16 cellular contexts compared by ENCODE assay signal in genomic region chr22:20868225-20868944, GRCh38. TPM values are rescaled to one million over a fixed set of nuclear protein-coding genes. Genes with fewer than 3 reads are reported as not detected.
A peak's percentile ranks its signal among the peaks of the same experiment; 100 is the strongest.
DNase-seq lines count a peak whose midpoint lies in the region; ATAC-seq and TF ChIP-seq lines count a peak whose summit lies in the region.
"Had no signal": no experiment of that assay in that cellular context is flagged by ENCODE, and none has a peak within 500 bp of the region (broad histone marks: within the 10 kb centered on the region; RNA-seq: fewer than 3 reads in every experiment).

No MANE protein-coding gene starts in this region.

- H3K27ac ChIP-seq in left ventricle myocardium inferior (replicated peaks) = peak overlapping the region; percentile 82
- H3K27ac ChIP-seq in neuronal stem cell (replicated peaks; ENCODE audit: low read length) = no peak overlapping the region
- H3K27ac ChIP-seq in SJCRH30 = no peak overlapping the region

- no peak overlapping the region for H3K14ac ChIP-seq in neuronal stem cell (ENCODE audit: low read length)

- no CpG with 5 or more reads among the region's 5 CpGs for WGBS in neuronal stem cell (ENCODE audit: extremely low coverage in 2 of 2, insufficient read length in 2 of 2, insufficient replicate concordance in 1 of 2), 2 donors

- no peak overlapping the region for H2BK15ac ChIP-seq in neuronal stem cell (ENCODE audit: low read length)

- no peak overlapping the region for H2BK12ac ChIP-seq in neuronal stem cell (ENCODE audit: low read length)

- no peak overlapping the region for H2BK5ac ChIP-seq in neuronal stem cell (ENCODE audit: low read length)

- peak overlapping the region; percentile 31 for H3K9ac ChIP-seq in neuronal stem cell (ENCODE audit: low read depth, low read length, poor library complexity)

- no peak for ATAC-seq in Right ventricle myocardium inferior
- ATAC-seq in GM18867 (IDR thresholded peaks at IDR 0.05; ENCODE audit: unreplicated experiment) = no peak
- ATAC-seq in GM21737 (IDR thresholded peaks at IDR 0.05; ENCODE audit: unreplicated experiment) = no peak
- no peak for ATAC-seq in HG02678 (IDR thresholded peaks at IDR 0.05; ENCODE audit: unreplicated experiment)
- ATAC-seq: activated T-cell treated with anti-CD3 and anti-CD28 coated beads, Interleukin-2, amount 50 U/mL, for 4 hours; Panc1; T-cell had no signal

- no peaks in the 10 kb centered on the region for H3K79me1 ChIP-seq in neuronal stem cell (ENCODE audit: low read depth, low read length)

- H3K4me2 ChIP-seq in neuronal stem cell (ENCODE audit: insufficient read depth, low read length, poor library complexity, severe bottlenecking) = no peak overlapping the region

- H4K91ac ChIP-seq in neuronal stem cell (ENCODE audit: low read depth, low read length, poor library complexity) = no peak overlapping the region

- H3K27me3 ChIP-seq in left ventricle myocardium inferior (ENCODE audit: low read depth) (no peaks in the 10 kb centered on the region), neuronal stem cell (ENCODE audit: control insufficient read depth in 3 of 3, insufficient read depth in 3 of 3, low read depth in 1 of 3, low read length in 3 of 3) (no peaks in the 10 kb centered on the region), SJCRH30 (no peaks in the 10 kb centered on the region)

- no peaks in the 10 kb centered on the region for H3K9me3 ChIP-seq in left ventricle myocardium inferior (replicated peaks)
- no peaks in the 10 kb centered on the region for H3K9me3 ChIP-seq in neuronal stem cell (replicated peaks in 1 of 2; ENCODE audit: control insufficient read depth in 2 of 2, insufficient read depth in 1 of 2, low read depth in 1 of 2, low read length in 2 of 2)
- H3K9me3 ChIP-seq in SJCRH30 (replicated peaks) = no peaks in the 10 kb centered on the region

- no peak overlapping the region for H2BK120ac ChIP-seq in neuronal stem cell (ENCODE audit: low read depth, low read length)

- H3K36me3 ChIP-seq in left ventricle myocardium inferior = peaks cover 33% of the 10 kb centered on the region
- H3K36me3 ChIP-seq in neuronal stem cell (replicated peaks in 1 of 2; ENCODE audit: control insufficient read depth in 2 of 2, insufficient read depth in 2 of 2, low read length in 2 of 2) = peaks cover 2 to 35% of the 10 kb centered on the region in 2 donors
- 0 out of 2 replicates have a peak, but pooled peaks cover 6% of the 10 kb centered on the region for H3K36me3 ChIP-seq in SJCRH30

- DNase-seq in left ventricle myocardium inferior (no peak), Right ventricle myocardium inferior (ENCODE audit: missing footprints) (no peak), fibroblast of villous mesenchyme (ENCODE audit: low read depth) (peak; percentile 52), neuronal stem cell (ENCODE audit: low spot score) (no peak), SJCRH30 (no peak)
- DNase-seq: activated CD4-positive, CD25-positive, alpha-beta regulatory T cell treated with anti-CD3 and anti-CD28 coated beads, Interleukin-2, amount 50 U/mL, for 72 hours; activated T-cell treated with anti-CD3 and anti-CD28 coated beads, Interleukin-2, amount 50 U/mL, for 4 hours; left colon; NCI-H1105; NCI-H510A treated with DMSO at 0.1 percent for 48 hours; T-cell had no signal

- H3K23ac ChIP-seq in neuronal stem cell (ENCODE audit: low read depth, low read length, poor library complexity) = no peak overlapping the region

- no peak overlapping the region for H2AK5ac ChIP-seq in neuronal stem cell (ENCODE audit: low read depth, low read length)

- H3K4ac ChIP-seq in neuronal stem cell (ENCODE audit: low read length) = no peak overlapping the region

- peaks cover 34% of the 10 kb centered on the region for H3K4me1 ChIP-seq in left ventricle myocardium inferior
- peaks cover 0 to 11% of the 10 kb centered on the region in 2 donors for H3K4me1 ChIP-seq in neuronal stem cell (ENCODE audit: control insufficient read depth in 2 of 2, insufficient read depth in 1 of 2, low read depth in 1 of 2, low read length in 2 of 2)
- no peaks in the 10 kb centered on the region for H3K4me1 ChIP-seq in SJCRH30

- H2AFZ ChIP-seq in neuronal stem cell (ENCODE audit: low read length) = no peak overlapping the region

- no peak for TF ChIP-seq CTCF in left ventricle myocardium inferior (IDR thresholded peaks at IDR 0.05; ENCODE audit: borderline replicate concordance)
- TF ChIP-seq CTCF in fibroblast of villous mesenchyme (IDR thresholded peaks at IDR 0.05; ENCODE audit: insufficient read depth, low read depth, low read length) = no peak

- intact Hi-C loops in left ventricle myocardium inferior (cut with micrococcal nuclease) = no loop called here
- intact Hi-C loops in Right ventricle myocardium inferior (cut with DNase I) = no loop called here

- no peak overlapping the region for H3K18ac ChIP-seq in neuronal stem cell (ENCODE audit: low read length)

- H3K4me3 ChIP-seq in left ventricle myocardium inferior (no peak overlapping the region), fibroblast of villous mesenchyme (ENCODE audit: low read depth, low read length) (no peak overlapping the region), neuronal stem cell (ENCODE audit: low read length in 2 of 2) (no peak overlapping the region), SJCRH30 (no peak overlapping the region)
- H3K4me3 ChIP-seq: GM12878 had no signal

- no peak overlapping the region for H4K8ac ChIP-seq in neuronal stem cell (ENCODE audit: low read depth, low read length)

RNA-seq across cellular contexts. Expression of gene SNAP29, which starts 9.6 kb away (rescaled TPM):
- 25.8 TPM for total RNA-seq in left ventricle myocardium inferior
- total RNA-seq in Right ventricle myocardium inferior = 22.8 TPM
- total RNA-seq in fibroblast of villous mesenchyme = 13.2 and 14.7 TPM in 2 replicates
- polyA plus RNA-seq in neuronal stem cell (2013, experiment 1 of 2) = 25.2 TPM
- 23.6 TPM for polyA plus RNA-seq in neuronal stem cell (2013, experiment 2 of 2)
- 15.5 and 17.7 TPM in 2 replicates for total RNA-seq in SJCRH30 (2014; rRNA removed; shearing (Covaris generic))

RNA-seq across cellular contexts. Expression of gene PI4KA, which starts 9.8 kb away (rescaled TPM):
- 40.5 TPM for total RNA-seq in left ventricle myocardium inferior
- 46.0 TPM for total RNA-seq in Right ventricle myocardium inferior
- 65.7 and 73.4 TPM in 2 replicates for total RNA-seq in fibroblast of villous mesenchyme
- 20.2 TPM for polyA plus RNA-seq in neuronal stem cell (2013, experiment 1 of 2)
- 20.8 TPM for polyA plus RNA-seq in neuronal stem cell (2013, experiment 2 of 2)
- total RNA-seq in SJCRH30 (2014; rRNA removed; shearing (Covaris generic)) = 39.6 and 40.5 TPM in 2 replicates

RNA-seq across cellular contexts. Expression of gene CRKL, which starts 48.8 kb away (rescaled TPM):
- 52.6 TPM for total RNA-seq in left ventricle myocardium inferior
- 52.6 TPM for total RNA-seq in Right ventricle myocardium inferior
- total RNA-seq in fibroblast of villous mesenchyme = 40.3 and 57.4 TPM in 2 replicates
- polyA plus RNA-seq in neuronal stem cell (2013, experiment 1 of 2) = 72.3 TPM
- 74.4 TPM for polyA plus RNA-seq in neuronal stem cell (2013, experiment 2 of 2)
- total RNA-seq in SJCRH30 (2014; rRNA removed; shearing (Covaris generic)) = 81.7 and 85.6 TPM in 2 replicates
